ENCODE assay signal across 8 cellular contexts in genomic region chr10:123154943-123155505, GRCh38. TPM values are rescaled to one million over a fixed set of nuclear protein-coding genes. Genes with fewer than 3 reads are reported as not detected.
A peak's percentile ranks its signal among the peaks of the same experiment; 100 is the strongest.
DNase-seq lines count a peak whose midpoint lies in the region; ATAC-seq and TF ChIP-seq lines count a peak whose summit lies in the region.

No MANE protein-coding gene starts in this region.

- H3K27ac Mint-ChIP-seq in activated naive CD8-positive, alpha-beta T cell treated with anti-CD3 and anti-CD28 coated beads, Interleukin-2, amount 10 ng/mL, durations not matched to agents 7 days and 5 days, result peak overlapping the region; percentile 99

- H3K9ac ChIP-seq in DND-41 (ENCODE audit: low read depth, low read length), result peak overlapping the region; percentile 94
- H3K9ac ChIP-seq in HUES48 (ENCODE audit: low read depth, low read length), result peak overlapping the region; percentile 90

- H3K4me2 ChIP-seq in DND-41 (ENCODE audit: insufficient read depth, low read length), result peak overlapping the region; percentile 83

- TF ChIP-seq EP300 in stomach (IDR thresholded peaks at IDR 0.05), result no peak

- H3K4me3 ChIP-seq in DND-41 (ENCODE audit: low read depth in 1 of 2, low read length in 2 of 2) (peak overlapping the region; percentile 73 to 90), HUES48 (ENCODE audit: low read depth, low read length) (peak overlapping the region; percentile 84), stomach (peak overlapping the region; percentile 83 to 99 (median 98))

- peaks cover 33% of the 10 kb centered on the region for H4K20me1 ChIP-seq in DND-41 (ENCODE audit: insufficient read depth, low read length)

- H2AFZ ChIP-seq in DND-41 (ENCODE audit: low read depth, low read length), result peak overlapping the region; percentile 69

- 4 to 6% (median 4%) methylated on average over 24 to 26 of the region's 26 CpGs for WGBS in stomach, 5 donors

- H3K27me3 ChIP-seq in DND-41 (ENCODE audit: insufficient read depth, low read length, poor library complexity) (no peaks in the 10 kb centered on the region), HUES48 (ENCODE audit: control insufficient read depth, insufficient read depth, low read length) (peaks cover 36% of the 10 kb centered on the region), stomach (peaks cover 18 to 37% (median 30%) of the 10 kb centered on the region in 3 donors)

- H3K27ac ChIP-seq in DND-41 (ENCODE audit: low read length), result peak overlapping the region; percentile 85
- H3K27ac ChIP-seq in HUES48 (ENCODE audit: low read depth, low read length), result peak overlapping the region; percentile 91
- peak overlapping the region; percentile 91 to 96 (median 93) for H3K27ac ChIP-seq in stomach

- peaks cover 61% of the 10 kb centered on the region for H3K4me1 Mint-ChIP-seq in activated naive CD8-positive, alpha-beta T cell treated with anti-CD3 and anti-CD28 coated beads, Interleukin-2, amount 10 ng/mL, durations not matched to agents 7 days and 5 days

- H3K9me3 Mint-ChIP-seq in activated naive CD8-positive, alpha-beta T cell treated with anti-CD3 and anti-CD28 coated beads, Interleukin-2, amount 10 ng/mL, durations not matched to agents 7 days and 5 days, result no peaks in the 10 kb centered on the region

- H3K4me3 Mint-ChIP-seq in activated naive CD8-positive, alpha-beta T cell treated with anti-CD3 and anti-CD28 coated beads, Interleukin-2, amount 10 ng/mL, durations not matched to agents 7 days and 5 days, result peak overlapping the region; percentile 100

- H3K79me2 ChIP-seq in DND-41 (ENCODE audit: insufficient read depth, low read length), result peaks cover 59% of the 10 kb centered on the region

- DNase-seq in DND-41 (no peak), iPS-NIHi7 (ENCODE audit: extremely low spot score) (peak; percentile 49), stomach (no peak), cerebellar cortex (ENCODE audit: low spot score) (no peak), AG20443 (ENCODE audit: low spot score) (no peak)
- DNase-seq in activated naive CD8-positive, alpha-beta T cell treated with anti-CD3 and anti-CD28 coated beads, Interleukin-2, amount 10 ng/mL, durations not matched to agents 7 days and 5 days, result peak; percentile 48

- POLR2A ChIA-PET in activated naive CD8-positive, alpha-beta T cell treated with anti-CD3 and anti-CD28 coated beads, Interleukin-2, amount 10 ng/mL, durations not matched to agents 7 days and 5 days (lab: Charles Lee), result interaction anchor here (0.9 to 1.9 kb wide), 4 partner anchors 9 to 146 kb away, joined by 3 to 19 read pairs (median 4); partner anchors contain the start of gene ACADSB

- H3K36me3 ChIP-seq in DND-41 (ENCODE audit: insufficient read depth, low read length) (peaks cover 56% of the 10 kb centered on the region), HUES48 (ENCODE audit: control insufficient read depth, insufficient read depth, low read length) (peaks cover 50% of the 10 kb centered on the region), stomach (peaks cover 0 to 37% (median 29%) of the 10 kb centered on the region in 4 donors)

- TF ChIP-seq POLR2A in stomach (IDR thresholded peaks at IDR 0.05), result no peak

- peaks cover 32% of the 10 kb centered on the region for H3K36me3 Mint-ChIP-seq in activated naive CD8-positive, alpha-beta T cell treated with anti-CD3 and anti-CD28 coated beads, Interleukin-2, amount 10 ng/mL, durations not matched to agents 7 days and 5 days

- peaks cover 8% of the 10 kb centered on the region for H3K27me3 Mint-ChIP-seq in activated naive CD8-positive, alpha-beta T cell treated with anti-CD3 and anti-CD28 coated beads, Interleukin-2, amount 10 ng/mL, durations not matched to agents 7 days and 5 days

- H3K4me1 ChIP-seq in DND-41 (ENCODE audit: insufficient read depth, low read length), result peaks cover 58% of the 10 kb centered on the region
- H3K4me1 ChIP-seq in HUES48 (ENCODE audit: control insufficient read depth, insufficient read depth, low read length), result peaks cover 43% of the 10 kb centered on the region
- H3K4me1 ChIP-seq in stomach, result peaks cover 22 to 60% (median 46%) of the 10 kb centered on the region in 4 donors

- H3K9me3 ChIP-seq in DND-41 (ENCODE audit: insufficient read depth, low read length, severe bottlenecking), result no peaks in the 10 kb centered on the region
- H3K9me3 ChIP-seq in HUES48 (ENCODE audit: control insufficient read depth, insufficient read depth, low read length), result no peaks in the 10 kb centered on the region
- H3K9me3 ChIP-seq in stomach, result no peaks in the 10 kb centered on the region

- intact Hi-C loops in stomach (cut with DNase I; ENCODE audit: low total_unique reads), result no loop called here

- ATAC-seq in DND-41 (ENCODE audit: insufficient read depth, low read depth) (peak; percentile 9), GM21423 (IDR thresholded peaks at IDR 0.05; ENCODE audit: unreplicated experiment) (peak; percentile 12)
- ATAC-seq in activated naive CD8-positive, alpha-beta T cell treated with anti-CD3 and anti-CD28 coated beads, Interleukin-2, amount 10 ng/mL, durations not matched to agents 7 days and 5 days (ENCODE audit: low read depth), result no peak

- TF ChIP-seq CTCF in DND-41 (IDR thresholded peaks at IDR 0.05; ENCODE audit: borderline replicate concordance, extremely low read depth, low read length, poor library complexity, severe bottlenecking) (no peak), stomach (IDR thresholded peaks at IDR 0.05) (no peak)

RNA-seq across cellular contexts. Expression of gene BUB3, which starts 0.8 kb away (rescaled TPM):
- total RNA-seq in activated naive CD8-positive, alpha-beta T cell treated with anti-CD3 and anti-CD28 coated beads, Interleukin-2, amount 10 ng/mL, durations not matched to agents 7 days and 5 days, result 100 to 1,000 TPM; 254 to 265 TPM
- 100 to 1,000 TPM in 3 of 5 donors, 10 to 100 TPM in 2; 51.3 to 160 (median 117) TPM for total RNA-seq in stomach
- polyA plus RNA-seq in stomach, result 10 to 100 TPM; 33.4 to 45.4 (median 36.4) TPM

RNA-seq across cellular contexts. Expression of gene HMX2, which starts 7.1 kb away (rescaled TPM):
- total RNA-seq in activated naive CD8-positive, alpha-beta T cell treated with anti-CD3 and anti-CD28 coated beads, Interleukin-2, amount 10 ng/mL, durations not matched to agents 7 days and 5 days, result not detected
- total RNA-seq in stomach, result not detected
- polyA plus RNA-seq in stomach, result not detected

RNA-seq across cellular contexts. Expression of gene HMX3, which starts 19.3 kb away (rescaled TPM):
- total RNA-seq in activated naive CD8-positive, alpha-beta T cell treated with anti-CD3 and anti-CD28 coated beads, Interleukin-2, amount 10 ng/mL, durations not matched to agents 7 days and 5 days, result not detected
- total RNA-seq in stomach, result under 1 TPM in 1 of 5 donors, not detected in 4; 0.37 TPM
- not detected for polyA plus RNA-seq in stomach

Comparison
In these comparisons a context has a peak if more than half of its experiments do, and no peak if none do; other contexts are left out.
1. DNase-seq: peak in activated naive CD8-positive, alpha-beta T cell treated with anti-CD3 and anti-CD28 coated beads, Interleukin-2, amount 10 ng/mL, durations not matched to agents 7 days and 5 days (single experiment) and iPS-NIHi7 (single experiment); none in DND-41 (single experiment), stomach (single experiment), cerebellar cortex (single experiment) and AG20443 (single experiment).
2. Peak in every context shown above with its lines, with median percentiles within 50 percentile points of each other: H3K27ac ChIP-seq and H3K4me3 ChIP-seq.